Comparison of ENCODE assay signal across 8 cellular contexts in genomic region chr6:34391711-34392496, GRCh38.
DNase-seq lines count a peak whose midpoint lies in the region; ATAC-seq lines count a peak whose summit lies in the region.

No MANE protein-coding gene starts in this region.

- DNase-seq in AG08396 (ENCODE audit: low spot score) (peak; percentile 55), NCI-H446 (lab: John Stamatoyannopoulos, UW) (peak; percentile 44 to 62), ecto neural progenitor cell (ENCODE audit: low spot score) (peak; percentile 79), medulla oblongata (ENCODE audit: extremely low spot score) (peak; percentile 45)
- peak; percentile 39 for DNase-seq in activated CD4-positive, alpha-beta T cell treated with anti-CD3 and anti-CD28 coated beads, Interleukin-2, amount 50 U/mL, for 1 hour
- DNase-seq in stimulated activated CD8-positive, alpha-beta memory T cell treated with anti-CD3 and anti-CD28 coated beads, Interleukin-12 subunit alpha, Interleukin-12 subunit beta, amount 100 ng/mL, for 1 hour (ENCODE audit: low read depth): peak; percentile 22

- ATAC-seq in GM18870 (IDR thresholded peaks at IDR 0.05; ENCODE audit: unreplicated experiment): peak; percentile 16
- peak; percentile 29 for ATAC-seq in HG03095 (IDR thresholded peaks at IDR 0.05; ENCODE audit: unreplicated experiment)

Comparison
In these comparisons a context has a peak if more than half of its experiments do, and no peak if none do; other contexts are left out.
1. Peak in every context shown above with its lines: DNase-seq and ATAC-seq.
2. DNase-seq: peak in every context shown above with its lines; median percentile 79 in ecto neural progenitor cell; 55 in AG08396; 53 in NCI-H446; 45 in medulla oblongata; 39 in activated CD4-positive, alpha-beta T cell treated with anti-CD3 and anti-CD28 coated beads, Interleukin-2, amount 50 U/mL, for 1 hour; 22 in stimulated activated CD8-positive, alpha-beta memory T cell treated with anti-CD3 and anti-CD28 coated beads, Interleukin-12 subunit alpha, Interleukin-12 subunit beta, amount 100 ng/mL, for 1 hour.